Comparison of ENCODE assay signal across 1 cellular context in the genomic region with DNA sequence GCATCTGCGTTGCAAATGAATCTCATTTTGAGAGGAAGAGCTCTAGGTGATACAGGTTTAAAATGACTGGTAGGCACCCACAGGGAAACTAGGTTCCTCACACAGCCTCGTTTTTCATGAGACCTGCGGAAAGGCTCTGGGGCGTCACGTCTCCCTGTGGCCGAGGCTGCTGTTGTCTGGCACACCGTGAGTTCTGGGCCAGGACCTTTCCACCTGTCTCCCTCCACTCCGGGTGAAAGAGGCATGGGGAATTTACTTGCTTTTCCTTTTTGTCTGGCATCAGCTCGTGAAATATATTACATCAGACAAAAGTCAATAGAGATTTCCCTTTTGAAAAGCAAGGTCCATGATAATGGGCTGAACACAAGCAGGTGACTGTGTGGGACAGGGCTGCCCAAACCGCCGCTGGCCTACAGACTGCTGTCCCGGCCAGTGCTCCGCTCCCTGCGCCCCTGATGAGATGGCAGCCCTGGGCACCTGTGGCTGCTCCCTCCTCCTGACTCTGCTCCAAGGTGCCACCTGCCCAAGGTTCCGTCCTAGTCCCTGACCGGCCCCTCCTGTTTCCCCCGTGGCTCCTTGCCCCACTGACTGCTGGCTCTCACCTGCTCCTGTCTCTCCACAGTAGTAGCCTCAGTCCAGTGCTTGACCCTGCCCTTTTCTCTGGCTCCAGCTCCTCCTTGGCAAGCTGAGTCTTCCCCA.
TF ChIP-seq lines count a peak whose summit lies in the region.

No MANE protein-coding gene starts in this region.

TF ChIP-seq in liver, 16 proteins besides CTCF, POLR2A, EP300 and RAD21 (continued from another document):
- TF ChIP-seq, protein P1, sequence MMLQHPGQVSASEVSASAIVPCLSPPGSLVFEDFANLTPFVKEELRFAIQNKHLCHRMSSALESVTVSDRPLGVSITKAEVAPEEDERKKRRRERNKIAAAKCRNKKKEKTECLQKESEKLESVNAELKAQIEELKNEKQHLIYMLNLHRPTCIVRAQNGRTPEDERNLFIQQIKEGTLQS (IDR thresholded peaks at IDR 0.05), result no peak
- TF ChIP-seq, protein P2, sequence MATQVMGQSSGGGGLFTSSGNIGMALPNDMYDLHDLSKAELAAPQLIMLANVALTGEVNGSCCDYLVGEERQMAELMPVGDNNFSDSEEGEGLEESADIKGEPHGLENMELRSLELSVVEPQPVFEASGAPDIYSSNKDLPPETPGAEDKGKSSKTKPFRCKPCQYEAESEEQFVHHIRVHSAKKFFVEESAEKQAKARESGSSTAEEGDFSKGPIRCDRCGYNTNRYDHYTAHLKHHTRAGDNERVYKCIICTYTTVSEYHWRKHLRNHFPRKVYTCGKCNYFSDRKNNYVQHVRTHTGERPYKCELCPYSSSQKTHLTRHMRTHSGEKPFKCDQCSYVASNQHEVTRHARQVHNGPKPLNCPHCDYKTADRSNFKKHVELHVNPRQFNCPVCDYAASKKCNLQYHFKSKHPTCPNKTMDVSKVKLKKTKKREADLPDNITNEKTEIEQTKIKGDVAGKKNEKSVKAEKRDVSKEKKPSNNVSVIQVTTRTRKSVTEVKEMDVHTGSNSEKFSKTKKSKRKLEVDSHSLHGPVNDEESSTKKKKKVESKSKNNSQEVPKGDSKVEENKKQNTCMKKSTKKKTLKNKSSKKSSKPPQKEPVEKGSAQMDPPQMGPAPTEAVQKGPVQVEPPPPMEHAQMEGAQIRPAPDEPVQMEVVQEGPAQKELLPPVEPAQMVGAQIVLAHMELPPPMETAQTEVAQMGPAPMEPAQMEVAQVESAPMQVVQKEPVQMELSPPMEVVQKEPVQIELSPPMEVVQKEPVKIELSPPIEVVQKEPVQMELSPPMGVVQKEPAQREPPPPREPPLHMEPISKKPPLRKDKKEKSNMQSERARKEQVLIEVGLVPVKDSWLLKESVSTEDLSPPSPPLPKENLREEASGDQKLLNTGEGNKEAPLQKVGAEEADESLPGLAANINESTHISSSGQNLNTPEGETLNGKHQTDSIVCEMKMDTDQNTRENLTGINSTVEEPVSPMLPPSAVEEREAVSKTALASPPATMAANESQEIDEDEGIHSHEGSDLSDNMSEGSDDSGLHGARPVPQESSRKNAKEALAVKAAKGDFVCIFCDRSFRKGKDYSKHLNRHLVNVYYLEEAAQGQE (IDR thresholded peaks at IDR 0.05), result peak; percentile 42
- peak; percentile 32 to 75 for TF ChIP-seq RXRA (IDR thresholded peaks at IDR 0.05)
- no peak for TF ChIP-seq HNF4G (IDR thresholded peaks at IDR 0.05)
- peak; percentile 68 for TF ChIP-seq YY1 (IDR thresholded peaks at IDR 0.05)
- TF ChIP-seq NR2F2 (IDR thresholded peaks at IDR 0.05), result no peak
